In genomic region chr10:123134058-123134914, GRCh38 we compare ENCODE assay signal across 12 cellular contexts. TPM values are rescaled to one million over a fixed set of nuclear protein-coding genes. Genes with fewer than 3 reads are reported as not detected.
DNase-seq lines count a peak whose midpoint lies in the region; ATAC-seq, FAIRE-seq and TF ChIP-seq lines count a peak whose summit lies in the region.
"Had no signal": no experiment of that assay in that cellular context is flagged by ENCODE, and none has a peak within 500 bp of the region (broad histone marks: within the 10 kb centered on the region; RNA-seq: fewer than 3 reads in every experiment).

No MANE protein-coding gene starts in this region.

- peaks cover 19% of the 10 kb centered on the region for H3K4me1 ChIP-seq in HUES48 (ENCODE audit: control insufficient read depth, insufficient read depth, low read length)

- H3K36me3 ChIP-seq in HUES48 (ENCODE audit: control insufficient read depth, insufficient read depth, low read length): no peaks in the 10 kb centered on the region
- H3K36me3 ChIP-seq: WERI-Rb-1 had no signal

- H3K27ac ChIP-seq in HUES48 (ENCODE audit: low read depth, low read length) (no peak overlapping the region), coronary artery (no peak overlapping the region)
- H3K27ac ChIP-seq: WERI-Rb-1 had no signal

- DNase-seq in DMS53 (lab: John Stamatoyannopoulos, UW) (peak; percentile 24), DMS53 treated with DMSO at 0.1 percent for 48 hours (lab: John Stamatoyannopoulos, UW; ENCODE audit: unreplicated experiment) (no peak), coronary artery (ENCODE audit: low spot score) (no peak), omental fat pad (ENCODE audit: low spot score) (no peak), COR-L47 (lab: John Stamatoyannopoulos, UW) (no peak), frontal cortex (ENCODE audit: low spot score in 2 of 2) (no peak), epidermal melanocyte (ENCODE audit: insufficient read length, low spot score) (no peak)
- DNase-seq: 8988T, Karpas-422, WERI-Rb-1 had no signal

- no peaks in the 10 kb centered on the region for H3K9me3 ChIP-seq in HUES48 (ENCODE audit: control insufficient read depth, insufficient read depth, low read length)

- H3K9ac ChIP-seq in HUES48 (ENCODE audit: low read depth, low read length): no peak overlapping the region

- peak; percentile 17 for ATAC-seq in omental fat pad (ENCODE audit: low FRiP score)

- H3K4me3 ChIP-seq in HUES48 (ENCODE audit: low read depth, low read length) (peak overlapping the region; percentile 57), coronary artery (peak overlapping the region; percentile 71)

- TF ChIP-seq CTCF in coronary artery (IDR thresholded peaks at IDR 0.05) (no peak), omental fat pad (IDR thresholded peaks at IDR 0.05) (no peak)

- peaks cover 100% of the 10 kb centered on the region for H3K27me3 ChIP-seq in HUES48 (ENCODE audit: control insufficient read depth, insufficient read depth, low read length)

- no peak for FAIRE-seq in frontal cortex (lab: Jason Lieb, UNC)

RNA-seq across cellular contexts. Expression of gene HMX3, which starts 1.5 kb away (rescaled TPM):
- total RNA-seq in omental fat pad (1 to 10 TPM in 1 of 4 donors, not detected in 3; 1.3 TPM), frontal cortex (not detected)
- total RNA-seq: ureter had no signal

RNA-seq across cellular contexts. Expression of gene HMX2, which starts 13.7 kb away (rescaled TPM):
- total RNA-seq in omental fat pad: not detected
- not detected for total RNA-seq in frontal cortex
- total RNA-seq: ureter had no signal

RNA-seq across cellular contexts. Expression of gene BUB3, which starts 19.9 kb away (rescaled TPM):
- total RNA-seq in omental fat pad (10 to 100 TPM; 66.6 to 94.9 (median 84.3) TPM), frontal cortex (90.1 TPM)
